ENCODE assay signal across 9 cellular contexts in the genomic region with DNA sequence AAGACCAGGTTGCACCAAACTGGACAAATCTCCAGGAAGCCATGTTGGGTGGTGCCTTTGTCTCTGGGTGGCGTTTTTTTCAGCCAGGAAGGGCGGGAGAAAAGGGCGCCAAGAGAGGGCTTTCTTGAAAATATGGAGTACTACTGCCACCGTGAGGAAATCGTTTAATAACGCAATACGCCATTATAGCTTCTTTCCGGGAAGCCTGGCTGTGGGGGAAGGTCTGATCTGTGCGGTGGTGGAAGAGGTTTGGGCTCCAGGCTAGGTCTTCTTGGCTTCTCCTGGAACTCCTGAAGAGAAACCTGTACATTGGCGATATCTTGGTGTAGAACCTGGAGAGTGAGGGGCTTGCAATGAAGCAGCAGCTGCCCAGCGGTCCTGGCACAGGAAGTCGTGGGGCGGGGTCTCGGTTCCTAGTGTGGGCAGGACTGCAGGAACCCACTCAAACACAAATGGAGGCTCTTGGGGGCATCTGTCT.
A peak's percentile ranks its signal among the peaks of the same experiment; 100 is the strongest.
DNase-seq lines count a peak whose midpoint lies in the region; ATAC-seq, FAIRE-seq and TF ChIP-seq lines count a peak whose summit lies in the region.
"Had no signal": no experiment of that assay in that cellular context is flagged by ENCODE, and none has a peak within 500 bp of the region (broad histone marks: within the 10 kb centered on the region; RNA-seq: fewer than 3 reads in every experiment).

No MANE protein-coding gene starts in this region.

- H3K27ac Mint-ChIP-seq in activated CD4-positive, alpha-beta memory T cell treated with anti-CD3 and anti-CD28 coated beads for 36 hours = no peak overlapping the region

- CTCF ChIA-PET in activated CD4-positive, alpha-beta memory T cell treated with anti-CD3 and anti-CD28 coated beads for 36 hours (lab: Charles Lee) = no interaction called here

- H3K4me1 Mint-ChIP-seq in activated CD4-positive, alpha-beta memory T cell treated with anti-CD3 and anti-CD28 coated beads for 36 hours (ENCODE audit: low read depth) = no peaks in the 10 kb centered on the region

- FAIRE-seq in D721Med (lab: Jason Lieb, UNC) = peak; percentile 69
- FAIRE-seq: endothelial cell of umbilical vein had no signal

- TF ChIP-seq CTCF in D721Med (IDR thresholded peaks at IDR 0.05; ENCODE audit: insufficient read depth, missing control alignments) = no peak

- H3K4me3 Mint-ChIP-seq in activated CD4-positive, alpha-beta memory T cell treated with anti-CD3 and anti-CD28 coated beads for 36 hours = no peak overlapping the region

- DNase-seq in D721Med (ENCODE audit: insufficient read length, low spot score) = no peak
- peak; percentile 65 for DNase-seq in NCI-H345 treated with DMSO at 0.1 percent for 48 hours (lab: John Stamatoyannopoulos, UW; ENCODE audit: unreplicated experiment)
- peak; percentile 83 for DNase-seq in central memory CD4-positive, alpha-beta T cell
- peak; percentile 90 for DNase-seq in sciatic nerve (ENCODE audit: low spot score)
- DNase-seq in stimulated activated CD4-positive, alpha-beta T cell treated with anti-CD3 and anti-CD28 coated beads, Interleukin-4, amount 100 ng/mL, for 4 hours = no peak
- DNase-seq in KG1 (lab: John Stamatoyannopoulos, UW) = no peak
- DNase-seq in activated CD4-positive, alpha-beta memory T cell treated with anti-CD3 and anti-CD28 coated beads for 36 hours = no peak

- peaks cover 22% of the 10 kb centered on the region for H3K36me3 Mint-ChIP-seq in activated CD4-positive, alpha-beta memory T cell treated with anti-CD3 and anti-CD28 coated beads for 36 hours

- ATAC-seq in GM21786 (IDR thresholded peaks at IDR 0.05; ENCODE audit: unreplicated experiment) (peak; percentile 44), sciatic nerve (peak; percentile 78)

- intact Hi-C loops in sciatic nerve (cut with DNase I) = no loop called here
- intact Hi-C loops in activated CD4-positive, alpha-beta memory T cell treated with anti-CD3 and anti-CD28 coated beads for 36 hours (cut with micrococcal nuclease) = no loop called here

- no peaks in the 10 kb centered on the region for H3K9me3 Mint-ChIP-seq in activated CD4-positive, alpha-beta memory T cell treated with anti-CD3 and anti-CD28 coated beads for 36 hours

- POLR2A ChIA-PET in activated CD4-positive, alpha-beta memory T cell treated with anti-CD3 and anti-CD28 coated beads for 36 hours (lab: Charles Lee) = no interaction called here

- H3K27me3 Mint-ChIP-seq in activated CD4-positive, alpha-beta memory T cell treated with anti-CD3 and anti-CD28 coated beads for 36 hours = no peaks in the 10 kb centered on the region

Comparison
In these comparisons a context has a peak if more than half of its experiments do, and no peak if none do; other contexts are left out.
1. DNase-seq: peak in NCI-H345 treated with DMSO at 0.1 percent for 48 hours (single experiment), central memory CD4-positive, alpha-beta T cell (single experiment) and sciatic nerve (single experiment); none in D721Med (single experiment), stimulated activated CD4-positive, alpha-beta T cell treated with anti-CD3 and anti-CD28 coated beads, Interleukin-4, amount 100 ng/mL, for 4 hours (0 of 2), KG1 (single experiment) and activated CD4-positive, alpha-beta memory T cell treated with anti-CD3 and anti-CD28 coated beads for 36 hours (single experiment).